In the genomic region with DNA sequence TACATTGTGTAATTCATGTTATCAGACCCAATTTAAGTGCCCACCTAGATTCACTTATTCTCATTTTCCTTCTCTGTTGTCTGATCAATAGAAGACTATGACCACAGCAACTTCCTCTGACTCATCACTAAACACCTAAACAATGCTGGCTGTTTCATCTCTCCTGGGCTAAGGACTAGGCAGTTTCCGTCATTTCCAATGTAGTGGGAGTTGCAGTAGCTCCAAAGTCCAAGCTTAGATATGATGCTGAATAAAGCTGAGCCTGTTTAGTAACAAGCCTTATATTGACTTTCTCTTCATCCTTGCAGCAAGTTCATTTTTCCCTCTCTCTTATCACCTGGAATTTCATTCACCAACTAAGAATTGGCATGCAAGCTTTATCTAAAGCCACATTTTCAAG, we compare ENCODE assay signal across 2 cellular contexts.
TF ChIP-seq lines count a peak whose summit lies in the region.

No MANE protein-coding gene starts in this region.

TF ChIP-seq in SK-N-SH treated with all-trans-retinoic acid at 6 μM for 48 hours, 23 proteins besides CTCF, POLR2A, EP300 and RAD21 (continued from another document):
- TF ChIP-seq CREB5 (CRISPR knock-in tag; IDR thresholded peaks at IDR 0.05; ENCODE audit: low read depth), result no peak
- TF ChIP-seq BACH2 (CRISPR knock-in tag; IDR thresholded peaks at IDR 0.05; ENCODE audit: borderline replicate concordance), result no peak
- TF ChIP-seq PPARA (CRISPR knock-in tag; IDR thresholded peaks at IDR 0.05; ENCODE audit: borderline replicate concordance), result no peak
- no peak for TF ChIP-seq POU6F1 (CRISPR knock-in tag; IDR thresholded peaks at IDR 0.05; ENCODE audit: borderline replicate concordance, low read depth)
- TF ChIP-seq RARB (CRISPR knock-in tag; IDR thresholded peaks at IDR 0.05), result no peak
- no peak for TF ChIP-seq ZFP30 (CRISPR knock-in tag; IDR thresholded peaks at IDR 0.05)
- TF ChIP-seq CSDC2 (CRISPR knock-in tag; IDR thresholded peaks at IDR 0.05), result no peak
- TF ChIP-seq ZNF8 (CRISPR knock-in tag; IDR thresholded peaks at IDR 0.05), result no peak
- TF ChIP-seq, protein P1, sequence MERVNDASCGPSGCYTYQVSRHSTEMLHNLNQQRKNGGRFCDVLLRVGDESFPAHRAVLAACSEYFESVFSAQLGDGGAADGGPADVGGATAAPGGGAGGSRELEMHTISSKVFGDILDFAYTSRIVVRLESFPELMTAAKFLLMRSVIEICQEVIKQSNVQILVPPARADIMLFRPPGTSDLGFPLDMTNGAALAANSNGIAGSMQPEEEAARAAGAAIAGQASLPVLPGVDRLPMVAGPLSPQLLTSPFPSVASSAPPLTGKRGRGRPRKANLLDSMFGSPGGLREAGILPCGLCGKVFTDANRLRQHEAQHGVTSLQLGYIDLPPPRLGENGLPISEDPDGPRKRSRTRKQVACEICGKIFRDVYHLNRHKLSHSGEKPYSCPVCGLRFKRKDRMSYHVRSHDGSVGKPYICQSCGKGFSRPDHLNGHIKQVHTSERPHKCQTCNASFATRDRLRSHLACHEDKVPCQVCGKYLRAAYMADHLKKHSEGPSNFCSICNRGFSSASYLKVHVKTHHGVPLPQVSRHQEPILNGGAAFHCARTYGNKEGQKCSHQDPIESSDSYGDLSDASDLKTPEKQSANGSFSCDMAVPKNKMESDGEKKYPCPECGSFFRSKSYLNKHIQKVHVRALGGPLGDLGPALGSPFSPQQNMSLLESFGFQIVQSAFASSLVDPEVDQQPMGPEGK (CRISPR knock-in tag; IDR thresholded peaks at IDR 0.05; ENCODE audit: borderline replicate concordance), result no peak
- no peak for TF ChIP-seq TCF4 (CRISPR knock-in tag; IDR thresholded peaks at IDR 0.05; ENCODE audit: borderline replicate concordance)
- TF ChIP-seq ZFP3 (CRISPR knock-in tag; IDR thresholded peaks at IDR 0.05), result no peak
- no peak for TF ChIP-seq ARNTL (CRISPR knock-in tag; IDR thresholded peaks at IDR 0.05; ENCODE audit: borderline replicate concordance, low read depth)
- no peak for TF ChIP-seq SNAI2 (CRISPR knock-in tag; IDR thresholded peaks at IDR 0.05)
- TF ChIP-seq TSHZ2 (CRISPR knock-in tag; IDR thresholded peaks at IDR 0.05), result no peak
- no peak for TF ChIP-seq ZNF565 (CRISPR knock-in tag; conservative IDR thresholded peaks at IDR 0.05; ENCODE audit: low read depth)
- TF ChIP-seq ESRRG (CRISPR knock-in tag; IDR thresholded peaks at IDR 0.05), result no peak
- no peak for TF ChIP-seq GLIS3 (CRISPR knock-in tag; IDR thresholded peaks at IDR 0.05)
- no peak for TF ChIP-seq ZC3H10 (CRISPR knock-in tag; IDR thresholded peaks at IDR 0.05)
TF ChIP-seq in SK-N-SH treated with all-trans-retinoic acid at 6 μM for 48 hours: peak in this region for 0.

TF ChIP-seq in SK-N-SH, 30 proteins besides CTCF, POLR2A, EP300 and RAD21 (continued from another document):
- TF ChIP-seq, protein P2, sequence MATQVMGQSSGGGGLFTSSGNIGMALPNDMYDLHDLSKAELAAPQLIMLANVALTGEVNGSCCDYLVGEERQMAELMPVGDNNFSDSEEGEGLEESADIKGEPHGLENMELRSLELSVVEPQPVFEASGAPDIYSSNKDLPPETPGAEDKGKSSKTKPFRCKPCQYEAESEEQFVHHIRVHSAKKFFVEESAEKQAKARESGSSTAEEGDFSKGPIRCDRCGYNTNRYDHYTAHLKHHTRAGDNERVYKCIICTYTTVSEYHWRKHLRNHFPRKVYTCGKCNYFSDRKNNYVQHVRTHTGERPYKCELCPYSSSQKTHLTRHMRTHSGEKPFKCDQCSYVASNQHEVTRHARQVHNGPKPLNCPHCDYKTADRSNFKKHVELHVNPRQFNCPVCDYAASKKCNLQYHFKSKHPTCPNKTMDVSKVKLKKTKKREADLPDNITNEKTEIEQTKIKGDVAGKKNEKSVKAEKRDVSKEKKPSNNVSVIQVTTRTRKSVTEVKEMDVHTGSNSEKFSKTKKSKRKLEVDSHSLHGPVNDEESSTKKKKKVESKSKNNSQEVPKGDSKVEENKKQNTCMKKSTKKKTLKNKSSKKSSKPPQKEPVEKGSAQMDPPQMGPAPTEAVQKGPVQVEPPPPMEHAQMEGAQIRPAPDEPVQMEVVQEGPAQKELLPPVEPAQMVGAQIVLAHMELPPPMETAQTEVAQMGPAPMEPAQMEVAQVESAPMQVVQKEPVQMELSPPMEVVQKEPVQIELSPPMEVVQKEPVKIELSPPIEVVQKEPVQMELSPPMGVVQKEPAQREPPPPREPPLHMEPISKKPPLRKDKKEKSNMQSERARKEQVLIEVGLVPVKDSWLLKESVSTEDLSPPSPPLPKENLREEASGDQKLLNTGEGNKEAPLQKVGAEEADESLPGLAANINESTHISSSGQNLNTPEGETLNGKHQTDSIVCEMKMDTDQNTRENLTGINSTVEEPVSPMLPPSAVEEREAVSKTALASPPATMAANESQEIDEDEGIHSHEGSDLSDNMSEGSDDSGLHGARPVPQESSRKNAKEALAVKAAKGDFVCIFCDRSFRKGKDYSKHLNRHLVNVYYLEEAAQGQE (IDR thresholded peaks at IDR 0.05; ENCODE audit: low read depth, low read length), result no peak
- no peak for TF ChIP-seq IRF3 (IDR thresholded peaks at IDR 0.05; ENCODE audit: low read depth, low read length)
